1 cellular context compared by ENCODE assay signal in the genomic region with DNA sequence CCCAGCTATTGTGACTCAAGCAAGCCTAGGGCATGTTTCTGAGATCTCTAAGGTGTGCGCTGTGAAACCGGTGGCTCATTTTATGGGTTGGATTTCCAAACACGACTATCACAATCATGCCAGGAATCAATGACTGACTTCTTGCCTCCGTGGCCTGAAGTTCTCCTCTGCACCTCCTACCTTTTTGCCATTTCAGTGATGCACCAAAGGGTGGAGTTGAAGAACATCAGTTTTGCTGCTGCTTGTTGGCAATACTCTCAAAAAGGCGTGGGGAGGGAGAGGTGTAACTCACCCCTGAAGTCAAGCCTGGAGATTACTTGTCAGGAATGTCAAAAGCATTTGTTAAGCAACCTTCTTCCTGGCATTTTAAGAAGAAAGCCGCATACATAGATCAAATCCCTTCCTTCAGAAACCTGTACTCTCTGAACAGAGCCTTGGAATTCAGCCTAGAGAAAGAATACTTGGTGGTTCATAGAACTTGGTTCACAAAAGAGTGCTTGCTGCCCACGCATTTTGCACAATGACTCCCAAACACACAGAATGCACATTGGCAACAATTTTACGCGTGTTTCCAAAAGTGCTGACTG.
TF ChIP-seq lines count a peak whose summit lies in the region.

No MANE protein-coding gene starts in this region.

TF ChIP-seq in GM23338, 12 proteins besides CTCF, POLR2A, EP300 and RAD21 (continued from another document):
- TF ChIP-seq ZNF462 (CRISPR knock-in tag; IDR thresholded peaks at IDR 0.05): no peak
- TF ChIP-seq NANOG (IDR thresholded peaks at IDR 0.05; ENCODE audit: borderline replicate concordance): no peak
- no peak for TF ChIP-seq ETS1 (IDR thresholded peaks at IDR 0.05)
- no peak for TF ChIP-seq STAT1 (IDR thresholded peaks at IDR 0.05; ENCODE audit: unreplicated experiment)
- no peak for TF ChIP-seq POLR2AphosphoS5 (IDR thresholded peaks at IDR 0.05; ENCODE audit: low read depth)
- no peak for TF ChIP-seq CREB1 (CRISPR knock-in tag; IDR thresholded peaks at IDR 0.05; ENCODE audit: low read depth)
- no peak for TF ChIP-seq ZNF331 (CRISPR knock-in tag; IDR thresholded peaks at IDR 0.05; ENCODE audit: low read depth)
TF ChIP-seq in GM23338: peak in this region for 0.
